8 cellular contexts compared by ENCODE assay signal in genomic region chr19:40416918-40417713, GRCh38. TPM values are rescaled to one million over a fixed set of nuclear protein-coding genes. Genes with fewer than 3 reads are reported as not detected.
DNase-seq lines count a peak whose midpoint lies in the region; ATAC-seq, FAIRE-seq and TF ChIP-seq lines count a peak whose summit lies in the region.

No MANE protein-coding gene starts in this region.

- H3K36me3 ChIP-seq in SU-DHL-6 (ENCODE audit: low read length) (no peaks in the 10 kb centered on the region), fibroblast of lung (ENCODE audit: control insufficient read depth, insufficient read depth, low read length) (no peaks in the 10 kb centered on the region)

- no peaks in the 10 kb centered on the region for H3K79me2 ChIP-seq in SU-DHL-6 (ENCODE audit: insufficient read depth, low read length)
- peaks cover under 1% of the 10 kb centered on the region for H3K79me2 ChIP-seq in fibroblast of lung (ENCODE audit: control insufficient read depth, insufficient read depth, low read length)

- intact Hi-C loops in sciatic nerve (cut with DNase I): no loop called here

- H2AFZ ChIP-seq in SU-DHL-6 (ENCODE audit: low read depth, low read length, severe bottlenecking) (peak overlapping the region; percentile 62), fibroblast of lung (ENCODE audit: low read length) (peak overlapping the region; percentile 69)

- no peak overlapping the region for H3K4me2 ChIP-seq in SU-DHL-6 (ENCODE audit: low read depth, low read length, poor library complexity, severe bottlenecking)
- no peak overlapping the region for H3K4me2 ChIP-seq in fibroblast of lung (ENCODE audit: extremely low read depth, insufficient read depth, low read length)

- no peaks in the 10 kb centered on the region for H3K9me3 ChIP-seq in SU-DHL-6 (ENCODE audit: insufficient read depth, low read length)
- no peaks in the 10 kb centered on the region for H3K9me3 ChIP-seq in fibroblast of lung (ENCODE audit: control insufficient read depth, insufficient read depth, low read depth, low read length)

- no peak overlapping the region for H3K27ac ChIP-seq in SU-DHL-6 (ENCODE audit: low read depth, low read length)
- no peak overlapping the region for H3K27ac ChIP-seq in fibroblast of lung (ENCODE audit: insufficient read depth, low read length)

- no peak for DNase-seq in GM12892 (ENCODE audit: insufficient read length)
- no peak for DNase-seq in fibroblast of lung (ENCODE audit: low read depth in 2 of 2)
- DNase-seq in sciatic nerve (ENCODE audit: low spot score): no peak
- no peak for DNase-seq in CD1c-positive myeloid dendritic cell (ENCODE audit: extremely low spot score)
- no peak for DNase-seq in NCI-H1930 (lab: John Stamatoyannopoulos, UW)
- DNase-seq in OCI-M2 (lab: John Stamatoyannopoulos, UW; ENCODE audit: unreplicated experiment): no peak

- H3F3A ChIP-seq in SU-DHL-6 (ENCODE audit: insufficient read depth): no peaks in the 10 kb centered on the region

- peak; percentile 27 for ATAC-seq in sciatic nerve
- ATAC-seq in HG02571 (IDR thresholded peaks at IDR 0.05; ENCODE audit: unreplicated experiment): no peak

- peaks cover 9% of the 10 kb centered on the region for H3K4me1 ChIP-seq in fibroblast of lung (ENCODE audit: control insufficient read depth, extremely low read depth, insufficient read depth, low read length)

- H3K27me3 ChIP-seq in SU-DHL-6 (ENCODE audit: low read length) (no peaks in the 10 kb centered on the region), fibroblast of lung (ENCODE audit: control insufficient read depth, insufficient read depth, low read length) (no peaks in the 10 kb centered on the region)

- H3K4me3 ChIP-seq in SU-DHL-6 (ENCODE audit: insufficient read depth, low read length, poor library complexity, severe bottlenecking) (no peak overlapping the region), fibroblast of lung (replicated peaks in 1 of 4; ENCODE audit: control extremely low read depth in 1 of 4, insufficient read depth in 1 of 4, low read depth in 3 of 4, low read length in 4 of 4) (no peak overlapping the region)

- H4K20me1 ChIP-seq in SU-DHL-6 (ENCODE audit: low read depth, low read length) (no peaks in the 10 kb centered on the region), fibroblast of lung (ENCODE audit: control insufficient read depth, extremely low read depth, insufficient read depth, low read length) (no peaks in the 10 kb centered on the region)

- TF ChIP-seq POLR2A in GM12892 (IDR thresholded peaks at IDR 0.05; ENCODE audit: low read depth, low read length): peak; percentile 41; the same call in 1 of the 2 replicates

- no peaks in the 10 kb centered on the region for H3K9me2 ChIP-seq in SU-DHL-6 (replicated peaks; ENCODE audit: insufficient read depth, low read length)

- TF ChIP-seq CTCF in SU-DHL-6 (IDR thresholded peaks at IDR 0.05; ENCODE audit: insufficient read depth, low read length, poor library complexity, severe bottlenecking): no peak
- TF ChIP-seq CTCF in fibroblast of lung (conservative IDR thresholded peaks at IDR 0.05 in 1 of 2, IDR thresholded peaks at IDR 0.05 in 1 of 2; ENCODE audit: low read depth in 1 of 2, low read length in 2 of 2): no peak

- peak; percentile 86 for FAIRE-seq in GM12892 (lab: Jason Lieb, UNC)

- H3K9ac ChIP-seq in SU-DHL-6 (ENCODE audit: low read length): no peak overlapping the region
- no peak overlapping the region for H3K9ac ChIP-seq in fibroblast of lung (ENCODE audit: insufficient read depth, low read length)

RNA-seq across cellular contexts. Expression of gene PRX, which starts 3.9 kb away (rescaled TPM):
- polyA plus RNA-seq in GM12892 (2012; ENCODE audit: missing spikeins): 0.74 TPM
- total RNA-seq in fibroblast of lung (3.1 and 3.6 TPM in 2 replicates), sciatic nerve (801 TPM)
- polyA plus RNA-seq in fibroblast of lung: 0.84 and 0.91 TPM in 2 replicates
- polyA plus RNA-seq in fibroblast of lung (2012): 1.5 and 1.9 TPM in 2 replicates
- 0.94 and 2.0 TPM in 2 replicates for polyA minus RNA-seq in fibroblast of lung (ENCODE audit: low replicate concordance)

RNA-seq across cellular contexts. Expression of gene SERTAD1, which starts 8.7 kb away (rescaled TPM):
- polyA plus RNA-seq in GM12892 (2012; ENCODE audit: missing spikeins): 3.2 TPM
- total RNA-seq in fibroblast of lung: 19.2 and 27.2 TPM in 2 replicates
- 7.2 and 12.7 TPM in 2 replicates for polyA plus RNA-seq in fibroblast of lung
- polyA plus RNA-seq in fibroblast of lung (2012): 10.2 and 18.3 TPM in 2 replicates
- 3.7 and 7.2 TPM in 2 replicates for polyA minus RNA-seq in fibroblast of lung (ENCODE audit: low replicate concordance)
- total RNA-seq in sciatic nerve: 18.0 TPM

RNA-seq across cellular contexts. Expression of gene SERTAD3, which starts 27.0 kb away (rescaled TPM):
- 13.0 TPM for polyA plus RNA-seq in GM12892 (2012; ENCODE audit: missing spikeins)
- total RNA-seq in fibroblast of lung: 22.3 and 23.6 TPM in 2 replicates
- 15.1 and 24.8 TPM in 2 replicates for polyA plus RNA-seq in fibroblast of lung
- polyA plus RNA-seq in fibroblast of lung (2012): 16.5 and 21.9 TPM in 2 replicates
- polyA minus RNA-seq in fibroblast of lung (ENCODE audit: low replicate concordance): 15.4 and 44.3 TPM in 2 replicates
- total RNA-seq in sciatic nerve: 47.2 TPM

RNA-seq across cellular contexts. Expression of gene HIPK4, which starts 27.1 kb away (rescaled TPM):
- polyA plus RNA-seq in GM12892 (2012; ENCODE audit: missing spikeins): not detected
- 0.17 and 0.26 TPM in 2 replicates for total RNA-seq in fibroblast of lung
- polyA plus RNA-seq in fibroblast of lung: 0.05 and 0.07 TPM in 2 replicates
- polyA plus RNA-seq in fibroblast of lung (2012): 0.13 and 0.15 TPM in 2 replicates
- 0.22 TPM in 1 of 2 replicates, not detected in the other for polyA minus RNA-seq in fibroblast of lung (ENCODE audit: low replicate concordance)
- 0.36 TPM for total RNA-seq in sciatic nerve

RNA-seq across cellular contexts. Expression of gene BLVRB, which starts 48.4 kb away (rescaled TPM):
- 26.2 TPM for polyA plus RNA-seq in GM12892 (2012; ENCODE audit: missing spikeins)
- total RNA-seq in fibroblast of lung (105 and 145 TPM in 2 replicates), sciatic nerve (83.8 TPM)
- polyA plus RNA-seq in fibroblast of lung: 40.0 and 50.8 TPM in 2 replicates
- polyA plus RNA-seq in fibroblast of lung (2012): 75.5 and 101 TPM in 2 replicates
- 127 and 144 TPM in 2 replicates for polyA minus RNA-seq in fibroblast of lung (ENCODE audit: low replicate concordance)

Comparison
In these comparisons a context has a peak if more than half of its experiments do, and no peak if none do; other contexts are left out.
1. RNA of gene PRX, which starts 3.9 kb away (total RNA-seq): 801 TPM in sciatic nerve (single experiment); 3.1 to 3.6 TPM in fibroblast of lung; every median in the first group is over 100 times any median in the second.